3 cellular contexts compared by ENCODE assay signal in the genomic region with DNA sequence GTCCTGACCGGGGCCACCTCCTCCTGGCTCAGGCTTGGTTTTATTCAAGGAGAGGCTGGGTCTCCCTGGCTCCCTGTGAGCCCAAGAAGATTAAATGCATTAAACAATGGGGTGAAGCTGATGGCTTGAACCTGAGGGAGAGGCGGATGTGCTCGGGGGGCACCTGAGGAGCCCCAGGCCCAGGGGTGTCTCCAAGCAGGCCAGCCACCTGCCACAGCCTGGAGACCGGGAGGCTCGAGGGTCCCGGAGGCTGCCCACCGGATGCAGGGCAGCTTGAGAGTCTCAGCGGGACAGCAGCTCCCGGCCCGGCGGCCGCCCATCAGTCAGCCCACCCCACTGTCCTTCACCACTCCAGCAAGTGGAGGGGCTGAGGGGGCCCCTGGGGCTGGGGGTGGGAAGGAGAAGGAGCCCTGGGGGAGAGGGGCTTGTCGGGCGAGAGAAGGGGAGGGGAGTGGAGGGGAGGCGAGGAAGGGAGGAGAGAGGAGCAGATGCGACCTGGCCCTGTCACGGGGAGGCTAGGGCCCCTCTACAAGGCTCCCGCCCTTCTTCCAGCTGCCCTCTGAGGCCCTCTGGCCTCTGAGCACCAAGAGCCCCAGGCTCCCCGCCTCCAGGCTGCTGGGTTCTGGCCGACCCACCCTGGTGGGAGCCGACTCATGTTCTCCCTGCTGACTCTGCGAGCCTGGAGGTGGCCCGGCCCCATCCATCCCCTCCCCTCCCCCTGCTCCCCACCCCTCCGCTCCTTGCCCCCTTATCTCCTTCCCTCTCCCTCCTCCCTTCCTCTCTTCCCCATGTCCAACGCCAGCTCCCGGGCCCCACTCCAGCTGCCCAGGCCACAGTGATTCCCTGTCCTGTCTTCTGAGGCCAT.
A peak's percentile ranks its signal among the peaks of the same experiment; 100 is the strongest.
TF ChIP-seq lines count a peak whose summit lies in the region.

No MANE protein-coding gene starts in this region.

TF ChIP-seq in SK-N-SH, 30 proteins besides CTCF, POLR2A, EP300 and RAD21:
- TF ChIP-seq ELF1 (IDR thresholded peaks at IDR 0.05) (no peak), MXI1 (IDR thresholded peaks at IDR 0.05; ENCODE audit: low read depth, low read length) (no peak), IRF3 (IDR thresholded peaks at IDR 0.05; ENCODE audit: low read depth, low read length) (no peak), NRF1 (IDR thresholded peaks at IDR 0.05; ENCODE audit: low read depth, low read length) (no peak), POLR2AphosphoS5 (IDR thresholded peaks at IDR 0.05; ENCODE audit: low read depth, low read length) (no peak)

TF ChIP-seq in SK-N-SH treated with all-trans-retinoic acid at 6 μM for 48 hours, 23 proteins besides CTCF, POLR2A, EP300 and RAD21:
- TF ChIP-seq CSDC2 (CRISPR knock-in tag; IDR thresholded peaks at IDR 0.05) (no peak), ARNTL (CRISPR knock-in tag; IDR thresholded peaks at IDR 0.05; ENCODE audit: borderline replicate concordance, low read depth) (no peak), GLIS3 (CRISPR knock-in tag; IDR thresholded peaks at IDR 0.05) (no peak), ESRRG (CRISPR knock-in tag; IDR thresholded peaks at IDR 0.05) (no peak), ISL1 (CRISPR knock-in tag; IDR thresholded peaks at IDR 0.05) (no peak), ZFP3 (CRISPR knock-in tag; IDR thresholded peaks at IDR 0.05) (no peak), TOX (CRISPR knock-in tag; IDR thresholded peaks at IDR 0.05; ENCODE audit: borderline replicate concordance) (no peak), TCF4 (CRISPR knock-in tag; IDR thresholded peaks at IDR 0.05; ENCODE audit: borderline replicate concordance) (no peak), ZFP30 (CRISPR knock-in tag; IDR thresholded peaks at IDR 0.05) (no peak), PPARA (CRISPR knock-in tag; IDR thresholded peaks at IDR 0.05; ENCODE audit: borderline replicate concordance) (no peak), ZNF70 (CRISPR knock-in tag; IDR thresholded peaks at IDR 0.05) (no peak), SNAI2 (CRISPR knock-in tag; IDR thresholded peaks at IDR 0.05) (no peak), ZC3H10 (CRISPR knock-in tag; IDR thresholded peaks at IDR 0.05) (no peak), BACH2 (CRISPR knock-in tag; IDR thresholded peaks at IDR 0.05; ENCODE audit: borderline replicate concordance) (no peak)
- TF ChIP-seq, protein P1, sequence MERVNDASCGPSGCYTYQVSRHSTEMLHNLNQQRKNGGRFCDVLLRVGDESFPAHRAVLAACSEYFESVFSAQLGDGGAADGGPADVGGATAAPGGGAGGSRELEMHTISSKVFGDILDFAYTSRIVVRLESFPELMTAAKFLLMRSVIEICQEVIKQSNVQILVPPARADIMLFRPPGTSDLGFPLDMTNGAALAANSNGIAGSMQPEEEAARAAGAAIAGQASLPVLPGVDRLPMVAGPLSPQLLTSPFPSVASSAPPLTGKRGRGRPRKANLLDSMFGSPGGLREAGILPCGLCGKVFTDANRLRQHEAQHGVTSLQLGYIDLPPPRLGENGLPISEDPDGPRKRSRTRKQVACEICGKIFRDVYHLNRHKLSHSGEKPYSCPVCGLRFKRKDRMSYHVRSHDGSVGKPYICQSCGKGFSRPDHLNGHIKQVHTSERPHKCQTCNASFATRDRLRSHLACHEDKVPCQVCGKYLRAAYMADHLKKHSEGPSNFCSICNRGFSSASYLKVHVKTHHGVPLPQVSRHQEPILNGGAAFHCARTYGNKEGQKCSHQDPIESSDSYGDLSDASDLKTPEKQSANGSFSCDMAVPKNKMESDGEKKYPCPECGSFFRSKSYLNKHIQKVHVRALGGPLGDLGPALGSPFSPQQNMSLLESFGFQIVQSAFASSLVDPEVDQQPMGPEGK (CRISPR knock-in tag; IDR thresholded peaks at IDR 0.05; ENCODE audit: borderline replicate concordance), result no peak
- TF ChIP-seq, protein P2, sequence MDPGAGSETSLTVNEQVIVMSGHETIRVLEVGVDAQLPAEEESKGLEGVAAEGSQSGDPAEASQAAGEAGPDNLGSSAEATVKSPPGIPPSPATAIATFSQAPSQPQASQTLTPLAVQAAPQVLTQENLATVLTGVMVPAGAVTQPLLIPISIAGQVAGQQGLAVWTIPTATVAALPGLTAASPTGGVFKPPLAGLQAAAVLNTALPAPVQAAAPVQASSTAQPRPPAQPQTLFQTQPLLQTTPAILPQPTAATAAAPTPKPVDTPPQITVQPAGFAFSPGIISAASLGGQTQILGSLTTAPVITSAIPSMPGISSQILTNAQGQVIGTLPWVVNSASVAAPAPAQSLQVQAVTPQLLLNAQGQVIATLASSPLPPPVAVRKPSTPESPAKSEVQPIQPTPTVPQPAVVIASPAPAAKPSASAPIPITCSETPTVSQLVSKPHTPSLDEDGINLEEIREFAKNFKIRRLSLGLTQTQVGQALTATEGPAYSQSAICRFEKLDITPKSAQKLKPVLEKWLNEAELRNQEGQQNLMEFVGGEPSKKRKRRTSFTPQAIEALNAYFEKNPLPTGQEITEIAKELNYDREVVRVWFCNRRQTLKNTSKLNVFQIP (CRISPR knock-in tag; IDR thresholded peaks at IDR 0.05; ENCODE audit: borderline replicate concordance, low read depth), result no peak
- TF ChIP-seq, protein P3, sequence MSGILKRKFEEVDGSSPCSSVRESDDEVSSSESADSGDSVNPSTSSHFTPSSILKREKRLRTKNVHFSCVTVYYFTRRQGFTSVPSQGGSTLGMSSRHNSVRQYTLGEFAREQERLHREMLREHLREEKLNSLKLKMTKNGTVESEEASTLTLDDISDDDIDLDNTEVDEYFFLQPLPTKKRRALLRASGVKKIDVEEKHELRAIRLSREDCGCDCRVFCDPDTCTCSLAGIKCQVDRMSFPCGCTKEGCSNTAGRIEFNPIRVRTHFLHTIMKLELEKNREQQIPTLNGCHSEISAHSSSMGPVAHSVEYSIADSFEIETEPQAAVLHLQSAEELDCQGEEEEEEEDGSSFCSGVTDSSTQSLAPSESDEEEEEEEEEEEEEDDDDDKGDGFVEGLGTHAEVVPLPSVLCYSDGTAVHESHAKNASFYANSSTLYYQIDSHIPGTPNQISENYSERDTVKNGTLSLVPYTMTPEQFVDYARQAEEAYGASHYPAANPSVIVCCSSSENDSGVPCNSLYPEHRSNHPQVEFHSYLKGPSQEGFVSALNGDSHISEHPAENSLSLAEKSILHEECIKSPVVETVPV (CRISPR knock-in tag; IDR thresholded peaks at IDR 0.05), result no peak
- TF ChIP-seq, protein P4, sequence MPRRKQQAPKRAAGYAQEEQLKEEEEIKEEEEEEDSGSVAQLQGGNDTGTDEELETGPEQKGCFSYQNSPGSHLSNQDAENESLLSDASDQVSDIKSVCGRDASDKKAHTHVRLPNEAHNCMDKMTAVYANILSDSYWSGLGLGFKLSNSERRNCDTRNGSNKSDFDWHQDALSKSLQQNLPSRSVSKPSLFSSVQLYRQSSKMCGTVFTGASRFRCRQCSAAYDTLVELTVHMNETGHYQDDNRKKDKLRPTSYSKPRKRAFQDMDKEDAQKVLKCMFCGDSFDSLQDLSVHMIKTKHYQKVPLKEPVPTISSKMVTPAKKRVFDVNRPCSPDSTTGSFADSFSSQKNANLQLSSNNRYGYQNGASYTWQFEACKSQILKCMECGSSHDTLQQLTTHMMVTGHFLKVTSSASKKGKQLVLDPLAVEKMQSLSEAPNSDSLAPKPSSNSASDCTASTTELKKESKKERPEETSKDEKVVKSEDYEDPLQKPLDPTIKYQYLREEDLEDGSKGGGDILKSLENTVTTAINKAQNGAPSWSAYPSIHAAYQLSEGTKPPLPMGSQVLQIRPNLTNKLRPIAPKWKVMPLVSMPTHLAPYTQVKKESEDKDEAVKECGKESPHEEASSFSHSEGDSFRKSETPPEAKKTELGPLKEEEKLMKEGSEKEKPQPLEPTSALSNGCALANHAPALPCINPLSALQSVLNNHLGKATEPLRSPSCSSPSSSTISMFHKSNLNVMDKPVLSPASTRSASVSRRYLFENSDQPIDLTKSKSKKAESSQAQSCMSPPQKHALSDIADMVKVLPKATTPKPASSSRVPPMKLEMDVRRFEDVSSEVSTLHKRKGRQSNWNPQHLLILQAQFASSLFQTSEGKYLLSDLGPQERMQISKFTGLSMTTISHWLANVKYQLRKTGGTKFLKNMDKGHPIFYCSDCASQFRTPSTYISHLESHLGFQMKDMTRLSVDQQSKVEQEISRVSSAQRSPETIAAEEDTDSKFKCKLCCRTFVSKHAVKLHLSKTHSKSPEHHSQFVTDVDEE (CRISPR knock-in tag; IDR thresholded peaks at IDR 0.05), result no peak

TF ChIP-seq in HepG2, 621 proteins besides CTCF, POLR2A, EP300 and RAD21 (continues in another document):
- TF ChIP-seq ZNF383 (CRISPR knock-in tag; IDR thresholded peaks at IDR 0.05; ENCODE audit: borderline replicate concordance) (no peak), ZNF780A (CRISPR knock-in tag; IDR thresholded peaks at IDR 0.05) (no peak), ZNF776 (CRISPR knock-in tag; IDR thresholded peaks at IDR 0.05) (peak; percentile 39; the same call in 1 of the 2 replicates), KDM2A (CRISPR knock-in tag; IDR thresholded peaks at IDR 0.05; ENCODE audit: borderline replicate concordance, low read depth) (0 out of 2 replicates have a peak, but pooled peaks have one; percentile 1), ZNF891 (CRISPR knock-in tag; IDR thresholded peaks at IDR 0.05) (0 out of 2 replicates have a peak, but pooled peaks have one; percentile 19), ZNF235 (CRISPR knock-in tag; IDR thresholded peaks at IDR 0.05; ENCODE audit: borderline replicate concordance) (0 out of 2 replicates have a peak, but pooled peaks have one; percentile 44), BHLHE40 (IDR thresholded peaks at IDR 0.05; ENCODE audit: low read length) (no peak), ASH2L (IDR thresholded peaks at IDR 0.05; ENCODE audit: insufficient read length, low read depth, low read length) (no peak), ZNF333 (CRISPR knock-in tag; IDR thresholded peaks at IDR 0.05; ENCODE audit: borderline replicate concordance) (0 out of 2 replicates have a peak, but pooled peaks have one; percentile 62), ZNF691 (CRISPR knock-in tag; IDR thresholded peaks at IDR 0.05; ENCODE audit: borderline replicate concordance, low read depth) (peak; percentile 29; the same call in 1 of the 2 replicates), ZNF564 (CRISPR knock-in tag; IDR thresholded peaks at IDR 0.05) (no peak), ZNF317 (CRISPR knock-in tag; IDR thresholded peaks at IDR 0.05) (0 out of 2 replicates have a peak, but pooled peaks have one; percentile 55), ZNF263 (CRISPR knock-in tag; IDR thresholded peaks at IDR 0.05) (peak; percentile 72), ZNF430 (CRISPR knock-in tag; IDR thresholded peaks at IDR 0.05) (0 out of 2 replicates have a peak, but pooled peaks have one; percentile 19), THAP7 (CRISPR knock-in tag; IDR thresholded peaks at IDR 0.05) (no peak), ZNF441 (CRISPR knock-in tag; IDR thresholded peaks at IDR 0.05; ENCODE audit: borderline replicate concordance) (no peak), CCAR2 (optimal IDR thresholded peaks at IDR 0.05; ENCODE audit: low read depth, low read length) (no peak), POGZ (CRISPR knock-in tag; IDR thresholded peaks at IDR 0.05) (0 out of 2 replicates have a peak, but pooled peaks have one; percentile 32), ZNF788 (CRISPR knock-in tag; IDR thresholded peaks at IDR 0.05; ENCODE audit: borderline replicate concordance) (0 out of 2 replicates have a peak, but pooled peaks have one; percentile 16), ARNT2 (CRISPR knock-in tag; IDR thresholded peaks at IDR 0.05; ENCODE audit: low read depth) (0 out of 2 replicates have a peak, but pooled peaks have one; percentile 15)
- TF ChIP-seq, protein P5, sequence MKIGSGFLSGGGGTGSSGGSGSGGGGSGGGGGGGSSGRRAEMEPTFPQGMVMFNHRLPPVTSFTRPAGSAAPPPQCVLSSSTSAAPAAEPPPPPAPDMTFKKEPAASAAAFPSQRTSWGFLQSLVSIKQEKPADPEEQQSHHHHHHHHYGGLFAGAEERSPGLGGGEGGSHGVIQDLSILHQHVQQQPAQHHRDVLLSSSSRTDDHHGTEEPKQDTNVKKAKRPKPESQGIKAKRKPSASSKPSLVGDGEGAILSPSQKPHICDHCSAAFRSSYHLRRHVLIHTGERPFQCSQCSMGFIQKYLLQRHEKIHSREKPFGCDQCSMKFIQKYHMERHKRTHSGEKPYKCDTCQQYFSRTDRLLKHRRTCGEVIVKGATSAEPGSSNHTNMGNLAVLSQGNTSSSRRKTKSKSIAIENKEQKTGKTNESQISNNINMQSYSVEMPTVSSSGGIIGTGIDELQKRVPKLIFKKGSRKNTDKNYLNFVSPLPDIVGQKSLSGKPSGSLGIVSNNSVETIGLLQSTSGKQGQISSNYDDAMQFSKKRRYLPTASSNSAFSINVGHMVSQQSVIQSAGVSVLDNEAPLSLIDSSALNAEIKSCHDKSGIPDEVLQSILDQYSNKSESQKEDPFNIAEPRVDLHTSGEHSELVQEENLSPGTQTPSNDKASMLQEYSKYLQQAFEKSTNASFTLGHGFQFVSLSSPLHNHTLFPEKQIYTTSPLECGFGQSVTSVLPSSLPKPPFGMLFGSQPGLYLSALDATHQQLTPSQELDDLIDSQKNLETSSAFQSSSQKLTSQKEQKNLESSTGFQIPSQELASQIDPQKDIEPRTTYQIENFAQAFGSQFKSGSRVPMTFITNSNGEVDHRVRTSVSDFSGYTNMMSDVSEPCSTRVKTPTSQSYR (CRISPR knock-in tag; IDR thresholded peaks at IDR 0.05; ENCODE audit: borderline replicate concordance), result peak; percentile 8; the same call in 1 of the 2 replicates
- TF ChIP-seq, protein P6, sequence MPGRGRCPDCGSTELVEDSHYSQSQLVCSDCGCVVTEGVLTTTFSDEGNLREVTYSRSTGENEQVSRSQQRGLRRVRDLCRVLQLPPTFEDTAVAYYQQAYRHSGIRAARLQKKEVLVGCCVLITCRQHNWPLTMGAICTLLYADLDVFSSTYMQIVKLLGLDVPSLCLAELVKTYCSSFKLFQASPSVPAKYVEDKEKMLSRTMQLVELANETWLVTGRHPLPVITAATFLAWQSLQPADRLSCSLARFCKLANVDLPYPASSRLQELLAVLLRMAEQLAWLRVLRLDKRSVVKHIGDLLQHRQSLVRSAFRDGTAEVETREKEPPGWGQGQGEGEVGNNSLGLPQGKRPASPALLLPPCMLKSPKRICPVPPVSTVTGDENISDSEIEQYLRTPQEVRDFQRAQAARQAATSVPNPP (CRISPR knock-in tag; IDR thresholded peaks at IDR 0.05), result no peak
- TF ChIP-seq, protein P7, sequence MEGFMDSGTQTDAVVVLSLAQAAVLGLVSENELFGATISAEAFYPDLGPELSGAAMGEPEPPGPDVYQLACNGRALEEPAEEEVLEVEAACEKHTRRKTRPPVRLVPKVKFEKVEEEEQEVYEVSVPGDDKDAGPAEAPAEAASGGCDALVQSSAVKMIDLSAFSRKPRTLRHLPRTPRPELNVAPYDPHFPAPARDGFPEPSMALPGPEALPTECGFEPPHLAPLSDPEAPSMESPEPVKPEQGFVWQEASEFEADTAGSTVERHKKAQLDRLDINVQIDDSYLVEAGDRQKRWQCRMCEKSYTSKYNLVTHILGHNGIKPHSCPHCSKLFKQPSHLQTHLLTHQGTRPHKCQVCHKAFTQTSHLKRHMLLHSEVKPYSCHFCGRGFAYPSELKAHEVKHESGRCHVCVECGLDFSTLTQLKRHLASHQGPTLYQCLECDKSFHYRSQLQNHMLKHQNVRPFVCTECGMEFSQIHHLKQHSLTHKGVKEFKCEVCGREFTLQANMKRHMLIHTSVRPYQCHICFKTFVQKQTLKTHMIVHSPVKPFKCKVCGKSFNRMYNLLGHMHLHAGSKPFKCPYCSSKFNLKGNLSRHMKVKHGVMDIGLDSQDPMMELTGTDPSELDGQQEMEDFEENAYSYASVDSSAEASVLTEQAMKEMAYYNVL (CRISPR knock-in tag; IDR thresholded peaks at IDR 0.05; ENCODE audit: borderline replicate concordance), result 0 out of 2 replicates have a peak, but pooled peaks have one; percentile 41
